In the genomic region with DNA sequence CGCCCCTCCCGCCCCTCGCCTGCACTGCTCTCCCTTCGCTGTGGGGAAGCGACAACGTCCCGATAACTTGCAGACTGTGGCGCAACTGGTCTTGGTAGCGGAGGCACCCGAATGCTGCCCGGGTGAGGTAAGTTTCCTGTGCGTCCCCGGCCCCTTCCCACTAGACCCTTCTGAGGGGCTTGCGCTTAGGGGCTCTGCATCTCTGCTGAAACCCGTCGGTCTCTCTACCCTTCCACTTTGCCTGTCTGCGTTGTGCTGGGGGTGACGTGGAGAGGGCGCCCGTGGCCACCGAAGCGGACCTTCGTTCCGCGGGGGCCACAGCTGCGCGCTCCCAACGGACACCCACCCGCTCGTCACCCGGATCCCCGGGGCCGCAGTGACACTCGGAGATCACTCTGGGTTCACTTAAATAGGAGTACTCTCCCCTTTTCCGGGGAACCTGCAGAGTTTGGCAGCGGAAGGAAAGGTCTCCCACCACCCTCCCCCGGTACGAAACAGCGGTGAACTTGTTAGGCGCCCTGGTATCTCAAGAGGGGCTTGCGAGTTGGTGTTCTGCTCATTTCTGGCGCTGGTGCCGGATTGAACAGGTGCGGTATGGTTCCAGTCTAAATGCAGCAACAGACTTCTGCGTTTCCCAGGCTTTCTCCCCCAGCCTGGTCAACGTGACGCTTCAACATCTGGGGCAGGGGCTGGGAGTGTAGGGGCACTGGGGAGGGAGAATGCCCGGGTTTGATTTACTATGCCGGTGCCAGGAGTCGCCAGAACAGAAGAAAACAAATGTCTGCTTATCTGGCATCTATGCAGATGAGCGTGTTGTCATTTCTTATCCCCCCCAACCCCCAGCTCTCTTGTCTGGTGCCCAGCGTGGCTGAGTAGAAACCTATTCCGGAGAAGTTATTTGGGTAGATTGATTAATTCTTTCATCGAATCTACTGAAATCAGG, we compare ENCODE assay signal across 9 cellular contexts. TPM values are rescaled to one million over a fixed set of nuclear protein-coding genes. Genes with fewer than 3 reads are reported as not detected.
A peak's percentile ranks its signal among the peaks of the same experiment; 100 is the strongest.
DNase-seq lines count a peak whose midpoint lies in the region; ATAC-seq lines count a peak whose summit lies in the region.
"Had no signal": no experiment of that assay in that cellular context is flagged by ENCODE, and none has a peak within 500 bp of the region (broad histone marks: within the 10 kb centered on the region; RNA-seq: fewer than 3 reads in every experiment).

No MANE protein-coding gene starts in this region.

- peak; percentile 5 for ATAC-seq in GM21381 (IDR thresholded peaks at IDR 0.05; ENCODE audit: unreplicated experiment)
- ATAC-seq in activated naive CD8-positive, alpha-beta T cell treated with anti-CD3 and anti-CD28 coated beads, Interleukin-2, amount 10 ng/mL, durations not matched to agents 7 days and 5 days (ENCODE audit: low read depth) = no peak

- H3K9me3 ChIP-seq in Karpas-422 (ENCODE audit: low read length) = no peaks in the 10 kb centered on the region
- no peaks in the 10 kb centered on the region for H3K9me3 ChIP-seq in iPS DF 6.9 (ENCODE audit: control insufficient read depth, insufficient read depth, low read length)

- no CpG with 5 or more reads among the region's 54 CpGs for WGBS in iPS DF 6.9 (ENCODE audit: insufficient coverage, insufficient read length)

- H3K27ac ChIP-seq in Karpas-422 (ENCODE audit: low read length) (no peak overlapping the region), iPS DF 6.9 (ENCODE audit: low read length) (no peak overlapping the region)

- peak; percentile 3 for DNase-seq in COR-L47 (lab: John Stamatoyannopoulos, UW)
- no peak for DNase-seq in Karpas-422
- peak; percentile 36 for DNase-seq in activated naive CD8-positive, alpha-beta T cell treated with anti-CD3 and anti-CD28 coated beads, Interleukin-2, amount 10 ng/mL, durations not matched to agents 7 days and 5 days
- no peak for DNase-seq in iPS DF 6.9 (ENCODE audit: low read depth, low spot score)
- no peak for DNase-seq in skeletal muscle cell (ENCODE audit: low read depth)
- DNase-seq in NCI-H1092 (lab: John Stamatoyannopoulos, UW) = no peak
- DNase-seq in SHP77 treated with DMSO at 0.1 percent for 48 hours (lab: John Stamatoyannopoulos, UW) = no peak

- H3K4me3 ChIP-seq in Karpas-422 (ENCODE audit: low read length) (peak overlapping the region; percentile 75), iPS DF 6.9 (ENCODE audit: low read length) (peak overlapping the region; percentile 75; the same call in 1 of the 2 replicates), skeletal muscle cell (ENCODE audit: low read depth, low read length) (peak overlapping the region; percentile 50)

- no peak overlapping the region for H3K27ac Mint-ChIP-seq in activated naive CD8-positive, alpha-beta T cell treated with anti-CD3 and anti-CD28 coated beads, Interleukin-2, amount 10 ng/mL, durations not matched to agents 7 days and 5 days

- no peaks in the 10 kb centered on the region for H3K9me3 Mint-ChIP-seq in activated naive CD8-positive, alpha-beta T cell treated with anti-CD3 and anti-CD28 coated beads, Interleukin-2, amount 10 ng/mL, durations not matched to agents 7 days and 5 days

- peaks cover 8% of the 10 kb centered on the region for H3K4me1 Mint-ChIP-seq in activated naive CD8-positive, alpha-beta T cell treated with anti-CD3 and anti-CD28 coated beads, Interleukin-2, amount 10 ng/mL, durations not matched to agents 7 days and 5 days

- H3K27me3 Mint-ChIP-seq in activated naive CD8-positive, alpha-beta T cell treated with anti-CD3 and anti-CD28 coated beads, Interleukin-2, amount 10 ng/mL, durations not matched to agents 7 days and 5 days = peaks cover 64% of the 10 kb centered on the region

- no peaks in the 10 kb centered on the region; the same call in 1 of the 2 replicates for H3K27me3 ChIP-seq in Karpas-422 (ENCODE audit: low read length)
- peaks cover 14% of the 10 kb centered on the region; the same call in 1 of the 2 replicates for H3K27me3 ChIP-seq in iPS DF 6.9 (ENCODE audit: control insufficient read depth, insufficient read depth, low read length)

- H3K4me1 ChIP-seq in Karpas-422 (ENCODE audit: low read length) (peaks cover 19% of the 10 kb centered on the region), iPS DF 6.9 (ENCODE audit: control insufficient read depth, insufficient read depth, low read length) (no peaks in the 10 kb centered on the region)

- peak overlapping the region; percentile 54 for H3K9ac ChIP-seq in Karpas-422 (ENCODE audit: low read length)

- H3K79me2 ChIP-seq in Karpas-422 (ENCODE audit: low read length) = no peaks in the 10 kb centered on the region

- POLR2A ChIA-PET in activated naive CD8-positive, alpha-beta T cell treated with anti-CD3 and anti-CD28 coated beads, Interleukin-2, amount 10 ng/mL, durations not matched to agents 7 days and 5 days (lab: Charles Lee) = no interaction called here

- no peaks in the 10 kb centered on the region; the same call in 1 of the 2 replicates for H4K20me1 ChIP-seq in Karpas-422 (ENCODE audit: insufficient read depth, low read depth, low read length)

- peak overlapping the region; percentile 83; the same call in 1 of the 2 replicates for H2AFZ ChIP-seq in Karpas-422 (ENCODE audit: low read length)

- H3K36me3 Mint-ChIP-seq in activated naive CD8-positive, alpha-beta T cell treated with anti-CD3 and anti-CD28 coated beads, Interleukin-2, amount 10 ng/mL, durations not matched to agents 7 days and 5 days = no peaks in the 10 kb centered on the region

- no peaks in the 10 kb centered on the region for H3K9me2 ChIP-seq in Karpas-422 (replicated peaks; ENCODE audit: insufficient read depth, low read length)

- H3K4me2 ChIP-seq in Karpas-422 (ENCODE audit: low read depth, low read length, poor library complexity, severe bottlenecking) = peak overlapping the region; percentile 90

- peak overlapping the region; percentile 86 for H3K4me3 Mint-ChIP-seq in activated naive CD8-positive, alpha-beta T cell treated with anti-CD3 and anti-CD28 coated beads, Interleukin-2, amount 10 ng/mL, durations not matched to agents 7 days and 5 days

- H3K36me3 ChIP-seq in Karpas-422 (ENCODE audit: insufficient read depth, low read length) = no peaks in the 10 kb centered on the region
- H3K36me3 ChIP-seq in iPS DF 6.9 (ENCODE audit: control insufficient read depth, insufficient read depth, low read length) = no peaks in the 10 kb centered on the region

RNA-seq across cellular contexts. Expression of a gene that starts 0.9 kb away (rescaled TPM):
- total RNA-seq in Karpas-422 (2014; rRNA removed; shearing (Covaris generic); ENCODE audit: low replicate concordance) = not detected in 2 replicates
- total RNA-seq in activated naive CD8-positive, alpha-beta T cell treated with anti-CD3 and anti-CD28 coated beads, Interleukin-2, amount 10 ng/mL, durations not matched to agents 7 days and 5 days = under 1 TPM in 1 of 2 experiments, not detected in 1; 0.36 TPM
- total RNA-seq: RPMI7951 had no signal

Comparison
In these comparisons a context has a peak if more than half of its experiments do, and no peak if none do; other contexts are left out.
1. DNase-seq: peak in COR-L47 (single experiment) and activated naive CD8-positive, alpha-beta T cell treated with anti-CD3 and anti-CD28 coated beads, Interleukin-2, amount 10 ng/mL, durations not matched to agents 7 days and 5 days (single experiment); none in Karpas-422 (single experiment), iPS DF 6.9 (single experiment), skeletal muscle cell (single experiment), NCI-H1092 (single experiment) and SHP77 treated with DMSO at 0.1 percent for 48 hours (single experiment).
2. Peak in every context shown above with its lines, with median percentiles within 50 percentile points of each other: H3K4me3 ChIP-seq.